Comparison of ENCODE assay signal across 1 cellular context in the genomic region with DNA sequence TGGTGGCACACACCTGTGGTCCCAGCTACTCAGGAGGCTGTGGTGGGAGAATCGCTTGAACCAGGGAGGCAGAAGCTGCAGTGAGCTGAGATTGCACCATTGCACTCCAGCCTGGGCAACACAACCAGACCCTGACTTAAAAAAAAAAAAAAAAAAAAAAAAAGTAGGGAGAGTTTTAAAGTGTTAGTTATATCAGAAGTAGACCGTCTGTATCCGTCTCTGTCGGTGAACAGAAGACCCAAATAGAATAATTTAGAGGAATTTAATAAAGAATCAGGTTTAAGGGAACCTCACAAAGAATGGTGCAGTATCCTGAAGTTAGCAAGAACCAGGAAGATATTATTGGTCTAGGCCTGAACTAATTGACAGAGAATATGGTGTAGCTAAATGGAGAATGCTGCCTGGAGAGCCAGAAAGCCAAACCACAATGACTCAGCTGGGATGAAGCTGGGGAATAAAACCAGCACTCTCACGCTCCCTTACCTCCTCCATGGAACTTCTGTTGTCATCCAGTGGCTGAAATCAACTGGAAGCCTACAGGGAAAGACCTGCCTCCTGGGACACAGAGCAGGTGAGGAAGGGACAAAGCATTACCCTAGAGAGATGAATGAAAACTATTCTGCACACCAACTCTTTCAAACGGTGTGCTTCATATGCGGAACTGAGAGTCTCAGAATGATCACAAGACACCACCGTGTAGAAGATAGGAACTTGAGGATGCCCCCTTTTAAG.
TF ChIP-seq lines count a peak whose summit lies in the region.

No MANE protein-coding gene starts in this region.

TF ChIP-seq in K562, 482 proteins besides CTCF, POLR2A, EP300 and RAD21 (continued from another document):
- no peak for TF ChIP-seq LCOR (CRISPR knock-in tag; IDR thresholded peaks at IDR 0.05)
- TF ChIP-seq ATF1 (CRISPR knock-in tag; IDR thresholded peaks at IDR 0.05): no peak
- TF ChIP-seq ATF1 (tag; IDR thresholded peaks at IDR 0.05): no peak
- peak; percentile 81 for TF ChIP-seq MAFK (IDR thresholded peaks at IDR 0.05; ENCODE audit: low read length)
- TF ChIP-seq SPI1 (IDR thresholded peaks at IDR 0.05; ENCODE audit: borderline replicate concordance, low read depth, low read length): no peak
- TF ChIP-seq TAF1 (IDR thresholded peaks at IDR 0.05; ENCODE audit: control insufficient read depth, extremely low read depth, insufficient read depth, low read length, severe bottlenecking): no peak
- TF ChIP-seq ZBTB7A (IDR thresholded peaks at IDR 0.05; ENCODE audit: borderline replicate concordance, control insufficient read depth, low read depth, low read length): no peak
- no peak for TF ChIP-seq CCAR2 (IDR thresholded peaks at IDR 0.05; ENCODE audit: low read depth, low read length)
- no peak for TF ChIP-seq SMAD1 (IDR thresholded peaks at IDR 0.05; ENCODE audit: low read depth, low read length, partially characterized antibody)
- TF ChIP-seq, protein P1, sequence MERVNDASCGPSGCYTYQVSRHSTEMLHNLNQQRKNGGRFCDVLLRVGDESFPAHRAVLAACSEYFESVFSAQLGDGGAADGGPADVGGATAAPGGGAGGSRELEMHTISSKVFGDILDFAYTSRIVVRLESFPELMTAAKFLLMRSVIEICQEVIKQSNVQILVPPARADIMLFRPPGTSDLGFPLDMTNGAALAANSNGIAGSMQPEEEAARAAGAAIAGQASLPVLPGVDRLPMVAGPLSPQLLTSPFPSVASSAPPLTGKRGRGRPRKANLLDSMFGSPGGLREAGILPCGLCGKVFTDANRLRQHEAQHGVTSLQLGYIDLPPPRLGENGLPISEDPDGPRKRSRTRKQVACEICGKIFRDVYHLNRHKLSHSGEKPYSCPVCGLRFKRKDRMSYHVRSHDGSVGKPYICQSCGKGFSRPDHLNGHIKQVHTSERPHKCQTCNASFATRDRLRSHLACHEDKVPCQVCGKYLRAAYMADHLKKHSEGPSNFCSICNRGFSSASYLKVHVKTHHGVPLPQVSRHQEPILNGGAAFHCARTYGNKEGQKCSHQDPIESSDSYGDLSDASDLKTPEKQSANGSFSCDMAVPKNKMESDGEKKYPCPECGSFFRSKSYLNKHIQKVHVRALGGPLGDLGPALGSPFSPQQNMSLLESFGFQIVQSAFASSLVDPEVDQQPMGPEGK (CRISPR knock-in tag; IDR thresholded peaks at IDR 0.05; ENCODE audit: borderline replicate concordance): no peak
- TF ChIP-seq FOXA1 (IDR thresholded peaks at IDR 0.05; ENCODE audit: borderline replicate concordance): no peak
- 0 out of 2 replicates have a peak, but pooled peaks have one; percentile 36 for TF ChIP-seq SMARCC2 (IDR thresholded peaks at IDR 0.05; ENCODE audit: low read depth)
- TF ChIP-seq MAFF (IDR thresholded peaks at IDR 0.05; ENCODE audit: low read length): peak; percentile 85
- TF ChIP-seq NFE2 (IDR thresholded peaks at IDR 0.05; ENCODE audit: low read depth): peak; percentile 93
- TF ChIP-seq NEUROD1 (IDR thresholded peaks at IDR 0.05; ENCODE audit: borderline replicate concordance, low read depth, low read length, partially characterized antibody): no peak
- TF ChIP-seq ESRRA (IDR thresholded peaks at IDR 0.05; ENCODE audit: borderline replicate concordance, low read depth): peak; percentile 89; the same call in 1 of the 2 replicates
- no peak for TF ChIP-seq ERF (CRISPR knock-in tag; IDR thresholded peaks at IDR 0.05)
- TF ChIP-seq POLR2G (IDR thresholded peaks at IDR 0.05; ENCODE audit: low read depth, low read length): no peak
- no peak for TF ChIP-seq MBD2 (IDR thresholded peaks at IDR 0.05; ENCODE audit: borderline replicate concordance, low read depth)
- TF ChIP-seq NR2F6 (CRISPR knock-in tag; IDR thresholded peaks at IDR 0.05): no peak
- no peak for TF ChIP-seq E2F3 (CRISPR knock-in tag; IDR thresholded peaks at IDR 0.05)
- no peak for TF ChIP-seq FOXO4 (CRISPR knock-in tag; IDR thresholded peaks at IDR 0.05)
- no peak for TF ChIP-seq BRD4 (IDR thresholded peaks at IDR 0.05)
- no peak for TF ChIP-seq ZNF217 (CRISPR knock-in tag; IDR thresholded peaks at IDR 0.05)
- no peak for TF ChIP-seq TAF15 (IDR thresholded peaks at IDR 0.05; ENCODE audit: low read depth, low read length)
- peak; percentile 71 for TF ChIP-seq ARID1B (IDR thresholded peaks at IDR 0.05)
- TF ChIP-seq ZEB2 (IDR thresholded peaks at IDR 0.05): no peak
- TF ChIP-seq HMGN3 (IDR thresholded peaks at IDR 0.05; ENCODE audit: borderline replicate concordance, extremely low read depth, insufficient read length, low read depth, low read length): no peak
- no peak for TF ChIP-seq RFX7 (CRISPR knock-in tag; IDR thresholded peaks at IDR 0.05)
- TF ChIP-seq XRCC4 (IDR thresholded peaks at IDR 0.05; ENCODE audit: extremely low read depth, insufficient read depth, insufficient read length): no peak
- TF ChIP-seq, protein P2, sequence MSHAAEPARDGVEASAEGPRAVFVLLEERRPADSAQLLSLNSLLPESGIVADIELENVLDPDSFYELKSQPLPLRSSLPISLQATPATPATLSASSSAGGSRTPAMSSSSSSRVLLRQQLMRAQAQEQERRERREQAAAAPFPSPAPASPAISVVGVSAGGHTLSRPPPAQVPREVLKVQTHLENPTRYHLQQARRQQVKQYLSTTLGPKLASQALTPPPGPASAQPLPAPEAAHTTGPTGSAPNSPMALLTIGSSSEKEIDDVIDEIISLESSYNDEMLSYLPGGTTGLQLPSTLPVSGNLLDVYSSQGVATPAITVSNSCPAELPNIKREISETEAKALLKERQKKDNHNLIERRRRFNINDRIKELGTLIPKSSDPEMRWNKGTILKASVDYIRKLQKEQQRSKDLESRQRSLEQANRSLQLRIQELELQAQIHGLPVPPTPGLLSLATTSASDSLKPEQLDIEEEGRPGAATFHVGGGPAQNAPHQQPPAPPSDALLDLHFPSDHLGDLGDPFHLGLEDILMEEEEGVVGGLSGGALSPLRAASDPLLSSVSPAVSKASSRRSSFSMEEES (CRISPR knock-in tag; IDR thresholded peaks at IDR 0.05): no peak
- TF ChIP-seq MAX (CRISPR knock-in tag; IDR thresholded peaks at IDR 0.05): no peak
- TF ChIP-seq NFE2L1 (tag; IDR thresholded peaks at IDR 0.05; ENCODE audit: borderline replicate concordance, low read depth): 0 out of 2 replicates have a peak, but pooled peaks have one; percentile 9
- TF ChIP-seq CBFA2T2 (conservative IDR thresholded peaks at IDR 0.05): no peak
- TF ChIP-seq NFIX (CRISPR knock-in tag; IDR thresholded peaks at IDR 0.05; ENCODE audit: low read depth): no peak
- TF ChIP-seq MEF2A (IDR thresholded peaks at IDR 0.05; ENCODE audit: control insufficient read depth, low read depth, low read length): no peak
- no peak for TF ChIP-seq CGGBP1 (CRISPR knock-in tag; IDR thresholded peaks at IDR 0.05)
- TF ChIP-seq MTA2 (IDR thresholded peaks at IDR 0.05; ENCODE audit: low read depth): no peak
- TF ChIP-seq MTA3 (IDR thresholded peaks at IDR 0.05; ENCODE audit: borderline replicate concordance): 0 out of 2 replicates have a peak, but pooled peaks have one; percentile 37
- no peak for TF ChIP-seq NR2C2 (CRISPR knock-in tag; IDR thresholded peaks at IDR 0.05)
- TF ChIP-seq NR2C2 (tag; IDR thresholded peaks at IDR 0.05): no peak
- no peak for TF ChIP-seq HLTF (IDR thresholded peaks at IDR 0.05)
